Comparison of ENCODE assay signal across 9 cellular contexts in genomic region chr11:47863189-47863892, GRCh38. TPM values are rescaled to one million over a fixed set of nuclear protein-coding genes. Genes with fewer than 3 reads are reported as not detected.
DNase-seq lines count a peak whose midpoint lies in the region; ATAC-seq and TF ChIP-seq lines count a peak whose summit lies in the region.
"Had no signal": no experiment of that assay in that cellular context is flagged by ENCODE, and none has a peak within 500 bp of the region (broad histone marks: within the 10 kb centered on the region; RNA-seq: fewer than 3 reads in every experiment).

No MANE protein-coding gene starts in this region.

- H3K27me3 ChIP-seq in Panc1 (ENCODE audit: control insufficient read depth, insufficient read depth, low read length) (no peaks in the 10 kb centered on the region), heart right ventricle (no peaks in the 10 kb centered on the region), psoas muscle (ENCODE audit: insufficient read depth in 3 of 3, low read length in 2 of 3) (no peaks in the 10 kb centered on the region), thyroid gland (no peaks in the 10 kb centered on the region)

- H3K9me3 ChIP-seq in Panc1 (ENCODE audit: control insufficient read depth, insufficient read depth, low read depth, low read length), result 0 out of 2 replicates have a peak, but pooled peaks cover 4% of the 10 kb centered on the region
- no peaks in the 10 kb centered on the region for H3K9me3 ChIP-seq in heart right ventricle
- H3K9me3 ChIP-seq in psoas muscle, result no peaks in the 10 kb centered on the region
- H3K9me3 ChIP-seq in thyroid gland, result no peaks in the 10 kb centered on the region
- H3K9me3 ChIP-seq: neutrophil had no signal

- intact Hi-C loops in Panc1 (cut with micrococcal nuclease; ENCODE audit: unreplicated experiment) (no loop called here), heart right ventricle (cut with DNase I) (no loop called here), psoas muscle (cut with DNase I) (no loop called here), thyroid gland (cut with DNase I) (no loop called here)

- H3K36me3 ChIP-seq in Panc1 (ENCODE audit: control insufficient read depth, insufficient read depth, low read length), result no peaks in the 10 kb centered on the region
- H3K36me3 ChIP-seq in heart right ventricle, result no peaks in the 10 kb centered on the region
- H3K36me3 ChIP-seq in psoas muscle (ENCODE audit: insufficient read depth in 1 of 2, low read depth in 1 of 2), result no peaks in the 10 kb centered on the region
- H3K36me3 ChIP-seq in thyroid gland, result no peaks in the 10 kb centered on the region
- H3K36me3 ChIP-seq: neutrophil had no signal

- BruUV-seq in Panc1 (replicated peaks; lab: Mats Ljungman, UMichigan), result no TSS peak

- DNase-seq in GM12864 (ENCODE audit: low read depth), result peak; percentile 37
- DNase-seq in Panc1 (ENCODE audit: low read depth, low spot score), result no peak
- DNase-seq in heart right ventricle, result no peak
- DNase-seq in psoas muscle, result no peak
- DNase-seq in thyroid gland, result no peak
- no peak for DNase-seq in cerebellum (ENCODE audit: low spot score)
- DNase-seq in NCI-H1092 treated with DMSO at 0.1 percent for 48 hours (lab: John Stamatoyannopoulos, UW), result no peak

- H3K27ac ChIP-seq in Panc1 (ENCODE audit: low read length), result peak overlapping the region; percentile 59
- H3K27ac ChIP-seq in heart right ventricle, result peak overlapping the region in 4 of 10 donors; percentile 13 to 69 (median 45)
- no peak overlapping the region for H3K27ac ChIP-seq in psoas muscle
- no peak overlapping the region for H3K27ac ChIP-seq in thyroid gland
- H3K27ac ChIP-seq: neutrophil had no signal

- H3K4me1 ChIP-seq in Panc1 (ENCODE audit: control insufficient read depth, insufficient read depth, low read length), result peaks cover 15% of the 10 kb centered on the region; the same call in 1 of the 2 replicates
- H3K4me1 ChIP-seq in heart right ventricle, result peaks cover 0 to 51% (median 8%) of the 10 kb centered on the region in 9 donors
- H3K4me1 ChIP-seq in psoas muscle, result no peaks in the 10 kb centered on the region
- peaks cover 3 to 5% of the 10 kb centered on the region in 2 donors for H3K4me1 ChIP-seq in thyroid gland

- TF ChIP-seq CTCF in GM12864 (IDR thresholded peaks at IDR 0.05; ENCODE audit: low read depth, low read length, missing control alignments), result no peak
- no peak for TF ChIP-seq CTCF in Panc1 (IDR thresholded peaks at IDR 0.05)
- no peak for TF ChIP-seq CTCF in heart right ventricle (IDR thresholded peaks at IDR 0.05)
- TF ChIP-seq CTCF in psoas muscle (IDR thresholded peaks at IDR 0.05), result no peak
- TF ChIP-seq CTCF in thyroid gland (IDR thresholded peaks at IDR 0.05), result no peak

- no peak for TF ChIP-seq POLR2A in thyroid gland (IDR thresholded peaks at IDR 0.05)

- 47 to 60% methylated on average over 4 of the region's 4 CpGs for WGBS in heart right ventricle, 2 donors
- 37 to 42% (median 39%) methylated on average over 4 of the region's 4 CpGs for WGBS in psoas muscle, 3 donors
- WGBS in thyroid gland, 2 donors, result 57% methylated on average over 4 of the region's 4 CpGs

- in situ Hi-C loops in Panc1 (cut with HindIII; ENCODE audit: low pct_unique_long_range_greater_than_20kb, low sequenced_read_pairs), result no loop called here

- CTCF ChIA-PET in Panc1 (lab: Charles Lee), result no interaction called here

- H3K4me3 ChIP-seq in GM12864 (ENCODE audit: low read depth, low read length) (no peak overlapping the region), Panc1 (ENCODE audit: low read depth in 2 of 2, low read length in 2 of 2) (no peak overlapping the region), heart right ventricle (no peak overlapping the region), psoas muscle (no peak overlapping the region), thyroid gland (replicated peaks in 1 of 3) (no peak overlapping the region)

- ATAC-seq in HG02588 (IDR thresholded peaks at IDR 0.05; ENCODE audit: unreplicated experiment) (peak; percentile 58), Panc1 (no peak), heart right ventricle (peak in 6 of 8 donors; percentile 59 to 84 (median 74)), psoas muscle (no peak)

- POLR2A ChIA-PET in Panc1 (lab: Charles Lee), result no interaction called here

RNA-seq across cellular contexts. Expression of gene NUP160, which starts 15.2 kb away (rescaled TPM):
- total RNA-seq in Panc1 (2021; ENCODE audit: unreplicated experiment) (46.3 TPM), heart right ventricle (10 to 100 TPM; 13.4 to 17.7 (median 14.7) TPM), psoas muscle (10 to 100 TPM in 3 of 4 donors, 1 to 10 TPM in 1; 9.0 to 14.0 (median 12.1) TPM), thyroid gland (10 to 100 TPM; 36.5 to 53.6 (median 39.7) TPM), cerebellum (81.5 TPM)
- polyA plus RNA-seq in Panc1 (2012; ENCODE audit: insufficient read length), result 30.6 TPM
- polyA plus RNA-seq in heart right ventricle (10 to 100 TPM in 1 of 2 donors, 1 to 10 TPM in 1; 8.0 to 16.5 TPM), psoas muscle (10 to 100 TPM in 1 of 3 donors, 1 to 10 TPM in 2; 5.5 to 11.3 (median 8.3) TPM)

Comparison
In these comparisons a context has a peak if more than half of its experiments do, and no peak if none do; other contexts are left out.
1. ATAC-seq: peak in HG02588 (single experiment) and heart right ventricle (6 of 8); none in Panc1 (single experiment) and psoas muscle (0 of 4).